ENCODE assay signal across 15 cellular contexts in genomic region chr7:131249483-131249882, GRCh38.
"Had no signal": no experiment of that assay in that cellular context is flagged by ENCODE, and none has a peak within 500 bp of the region (broad histone marks: within the 10 kb centered on the region; RNA-seq: fewer than 3 reads in every experiment).

No MANE protein-coding gene starts in this region.

- H3K4me1 Mint-ChIP-seq: endodermal cell; stimulated activated memory B cell treated with anti-CD40 and anti-IgM and Interleukin-4, amounts not matched to agents 10 μg/mL and 1 μg/mL and 100 μg/mL, for 72 hours had no signal

- H3K9me3 ChIP-seq: pancreas had no signal

- H3K27me3 Mint-ChIP-seq: activated T-cell treated with anti-CD3 and anti-CD28 coated beads, Interleukin-2, amount 50 U/mL, for 24 hours had no signal

- H3K4me3 ChIP-seq: adrenal gland, cardiac muscle cell, hepatocyte, left ventricle myocardium inferior, pancreas, uterus had no signal

- ATAC-seq: stimulated activated memory B cell treated with anti-CD40 and anti-IgM and Interleukin-4, amounts not matched to agents 10 μg/mL and 1 μg/mL and 100 μg/mL, for 72 hours had no signal

- H3K27me3 ChIP-seq: adrenal gland, cardiac muscle cell, hepatocyte, pancreas, uterus had no signal

- H3K4me3 Mint-ChIP-seq: activated T-cell treated with anti-CD3 and anti-CD28 coated beads, Interleukin-2, amount 50 U/mL, for 24 hours; endodermal cell; nephron progenitor cell; stimulated activated memory B cell treated with anti-CD40 and anti-IgM and Interleukin-4, amounts not matched to agents 10 μg/mL and 1 μg/mL and 100 μg/mL, for 72 hours had no signal

- H3K36me3 ChIP-seq: adrenal gland, cardiac muscle cell, left ventricle myocardium inferior, pancreas, uterus, WERI-Rb-1 had no signal

- H2AFZ ChIP-seq: hepatocyte had no signal

- H3K79me2 ChIP-seq: hepatocyte had no signal

- H3K27ac ChIP-seq: cardiac muscle cell, pancreas, WERI-Rb-1 had no signal

- H3K4me2 ChIP-seq: hepatocyte had no signal

- H3K4me1 ChIP-seq: pancreas, uterus had no signal

- H3K27ac Mint-ChIP-seq: activated T-cell treated with anti-CD3 and anti-CD28 coated beads, Interleukin-2, amount 50 U/mL, for 24 hours; endodermal cell; stimulated activated memory B cell treated with anti-CD40 and anti-IgM and Interleukin-4, amounts not matched to agents 10 μg/mL and 1 μg/mL and 100 μg/mL, for 72 hours had no signal

- DNase-seq: activated CD4-positive, alpha-beta T cell treated with anti-CD3 and anti-CD28 coated beads, Interleukin-2, amount 50 U/mL, for 48 hours; activated naive CD4-positive, alpha-beta T cell treated with anti-CD3 and anti-CD28 coated beads, Interleukin-2, amount 50 U/mL, for 16 hours; activated T-cell treated with anti-CD3 and anti-CD28 coated beads, Interleukin-2, amount 50 U/mL, for 24 hours; erythroblast; nephron progenitor cell; stimulated activated CD4-positive, alpha-beta T cell treated with anti-CD3 and anti-CD28 coated beads, Interleukin-2, amount 100 ng/mL, for 48 hours; WERI-Rb-1 had no signal
